Comparison of ENCODE assay signal across 8 cellular contexts in the genomic region with DNA sequence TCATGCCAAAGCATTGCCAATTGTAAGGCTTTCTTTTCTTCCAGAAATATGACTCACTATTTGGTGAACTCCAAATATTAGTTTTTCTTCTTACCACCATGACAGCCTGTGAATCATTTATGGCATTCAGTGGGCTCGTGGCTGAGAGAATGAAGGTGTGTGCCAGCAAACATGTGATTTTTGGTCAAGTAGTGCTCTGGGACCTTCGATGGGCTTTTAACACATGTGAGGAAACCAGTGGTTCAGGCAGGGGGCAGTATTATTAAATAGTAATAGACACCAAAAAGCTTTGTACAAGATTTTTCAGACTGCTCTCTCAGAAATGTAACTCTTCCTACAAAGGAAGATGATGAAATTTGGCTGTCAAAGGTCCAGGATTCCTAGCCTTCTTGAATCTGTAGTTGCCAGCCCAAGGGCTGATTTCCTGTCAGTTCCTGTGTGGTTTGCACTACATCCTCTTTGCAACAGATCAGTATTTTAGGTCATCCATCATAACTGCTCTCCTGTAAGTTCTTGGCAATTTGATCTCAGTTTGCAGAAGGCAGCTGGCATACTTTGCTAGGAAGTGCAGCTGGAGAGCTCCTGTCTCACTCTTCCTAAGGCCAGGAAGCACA.
DNase-seq lines count a peak whose midpoint lies in the region; ATAC-seq, FAIRE-seq and TF ChIP-seq lines count a peak whose summit lies in the region.

No MANE protein-coding gene starts in this region.

- no peak for DNase-seq in GM12892 (ENCODE audit: insufficient read length)
- peak; percentile 38 for DNase-seq in NCI-H146 (lab: John Stamatoyannopoulos, UW)
- DNase-seq in activated CD4-positive, alpha-beta T cell treated with anti-CD3 and anti-CD28 coated beads, Interleukin-2, amount 50 U/mL, for 4 hours: peak; percentile 27 to 46
- DNase-seq in fibroblast of gingiva (ENCODE audit: low read depth): peak; percentile 99
- DNase-seq in osteocyte (ENCODE audit: extremely low spot score, unreplicated experiment): no peak

- no peak overlapping the region for H3K4me3 Mint-ChIP-seq in osteocyte (ENCODE audit: unreplicated experiment)

- ATAC-seq in HG03175 (IDR thresholded peaks at IDR 0.05; ENCODE audit: unreplicated experiment) (no peak), HG02610 (IDR thresholded peaks at IDR 0.05; ENCODE audit: unreplicated experiment) (no peak), GM18868 (IDR thresholded peaks at IDR 0.05; ENCODE audit: unreplicated experiment) (no peak)

- peaks cover 9% of the 10 kb centered on the region for H3K9me3 Mint-ChIP-seq in osteocyte (ENCODE audit: unreplicated experiment)

- FAIRE-seq in GM12892 (lab: Jason Lieb, UNC): peak; percentile 75

- peaks cover 48% of the 10 kb centered on the region for H3K4me1 Mint-ChIP-seq in osteocyte (ENCODE audit: unreplicated experiment)

- peak; percentile 65 for TF ChIP-seq CTCF in osteocyte (IDR thresholded peaks at IDR 0.05)

- no peak for TF ChIP-seq POLR2A in GM12892 (IDR thresholded peaks at IDR 0.05; ENCODE audit: low read depth, low read length)

- H3K36me3 Mint-ChIP-seq in osteocyte (ENCODE audit: unreplicated experiment): peaks cover 1% of the 10 kb centered on the region

- peak overlapping the region; percentile 90 for H3K27ac Mint-ChIP-seq in osteocyte (ENCODE audit: unreplicated experiment)

- no peaks in the 10 kb centered on the region for H3K27me3 Mint-ChIP-seq in osteocyte (ENCODE audit: unreplicated experiment)

Comparison
In these comparisons a context has a peak if more than half of its experiments do, and no peak if none do; other contexts are left out.
1. DNase-seq: peak in NCI-H146 (single experiment), activated CD4-positive, alpha-beta T cell treated with anti-CD3 and anti-CD28 coated beads, Interleukin-2, amount 50 U/mL, for 4 hours (2 of 2) and fibroblast of gingiva (single experiment); none in GM12892 (single experiment) and osteocyte (single experiment).